Comparison of ENCODE assay signal across 14 cellular contexts in the genomic region with DNA sequence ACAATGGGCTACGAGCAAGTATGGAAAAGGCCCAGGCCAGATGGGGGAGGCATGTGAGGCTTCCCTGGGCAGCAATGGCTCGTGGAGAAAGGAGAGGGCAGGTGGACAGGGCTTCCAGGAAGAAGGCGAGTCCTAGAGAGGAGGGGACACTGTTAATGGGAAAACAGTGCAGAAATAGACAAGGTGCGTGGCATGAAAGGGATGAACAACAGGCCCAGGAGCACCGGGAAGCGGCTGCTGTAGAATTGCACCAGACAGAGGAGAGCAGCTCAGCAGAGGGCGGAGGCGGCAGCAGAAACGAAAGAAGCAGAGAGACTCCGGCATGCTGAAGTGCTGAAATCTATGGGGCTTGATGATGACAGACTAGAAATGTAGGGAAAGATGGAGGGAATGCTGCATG.
A peak's percentile ranks its signal among the peaks of the same experiment; 100 is the strongest.
DNase-seq lines count a peak whose midpoint lies in the region; ATAC-seq and TF ChIP-seq lines count a peak whose summit lies in the region.
"Had no signal": no experiment of that assay in that cellular context is flagged by ENCODE, and none has a peak within 500 bp of the region (broad histone marks: within the 10 kb centered on the region; RNA-seq: fewer than 3 reads in every experiment).

No MANE protein-coding gene starts in this region.

- peaks cover 81 to 98% of the 10 kb centered on the region in 2 donors for H3K4me1 ChIP-seq in naive thymus-derived CD4-positive, alpha-beta T cell (ENCODE audit: control insufficient read depth in 2 of 2, insufficient read depth in 2 of 2, low read length in 2 of 2)

- no peaks in the 10 kb centered on the region for H3K27me3 Mint-ChIP-seq in CD4-positive, alpha-beta T cell
- peaks cover 1% of the 10 kb centered on the region for H3K27me3 Mint-ChIP-seq in IgD-negative memory B cell
- no peaks in the 10 kb centered on the region for H3K27me3 Mint-ChIP-seq in activated naive CD4-positive, alpha-beta T cell treated with anti-CD3 and anti-CD28 coated beads, Interleukin-2, amount 50 U/mL, for 24 hours
- H3K27me3 Mint-ChIP-seq in naive thymus-derived CD4-positive, alpha-beta T cell = no peaks in the 10 kb centered on the region

- peak; percentile 46 for ATAC-seq in CD4-positive, alpha-beta T cell (ENCODE audit: poor library complexity)
- ATAC-seq in naive thymus-derived CD4-positive, alpha-beta T cell = peak; percentile 49
- no peak for ATAC-seq in GM21367 (IDR thresholded peaks at IDR 0.05; ENCODE audit: unreplicated experiment)
- ATAC-seq: HepG2, right cardiac atrium had no signal

- peak overlapping the region; percentile 98 for H3K27ac Mint-ChIP-seq in CD4-positive, alpha-beta T cell
- peak overlapping the region; percentile 90 to 99 (median 98) for H3K27ac Mint-ChIP-seq in IgD-negative memory B cell
- peak overlapping the region; percentile 90 for H3K27ac Mint-ChIP-seq in activated naive CD4-positive, alpha-beta T cell treated with anti-CD3 and anti-CD28 coated beads, Interleukin-2, amount 50 U/mL, for 24 hours
- peak overlapping the region; percentile 78 to 98 (median 91) for H3K27ac Mint-ChIP-seq in naive thymus-derived CD4-positive, alpha-beta T cell

- POLR2A ChIA-PET in CD4-positive, alpha-beta T cell (lab: Charles Lee) = interaction anchor here (0.7 to 6.9 kb wide), 27 partner anchors 8 to 609 kb away, joined by 3 to 55 read pairs (median 7); a partner anchor contains a TSS
- POLR2A ChIA-PET in naive thymus-derived CD4-positive, alpha-beta T cell (lab: Charles Lee) = interaction anchor here (0.7 to 3.8 kb wide), 12 partner anchors 11 to 101 kb away, joined by 3 to 31 read pairs (median 8); no protein-coding TSS in a partner anchor

- peaks cover 43% of the 10 kb centered on the region for H3K36me3 Mint-ChIP-seq in CD4-positive, alpha-beta T cell (ENCODE audit: low read depth)
- H3K36me3 Mint-ChIP-seq in IgD-negative memory B cell = peaks cover 20% of the 10 kb centered on the region
- H3K36me3 Mint-ChIP-seq in activated naive CD4-positive, alpha-beta T cell treated with anti-CD3 and anti-CD28 coated beads, Interleukin-2, amount 50 U/mL, for 24 hours = peaks cover 25% of the 10 kb centered on the region
- H3K36me3 Mint-ChIP-seq in naive thymus-derived CD4-positive, alpha-beta T cell = peaks cover 15 to 40% (median 22%) of the 10 kb centered on the region in 5 donors

- H3K27ac ChIP-seq in CD4-positive, alpha-beta T cell (ENCODE audit: low read depth, low read length) = peak overlapping the region; percentile 98
- peak overlapping the region; percentile 71 for H3K27ac ChIP-seq in naive thymus-derived CD4-positive, alpha-beta T cell (ENCODE audit: low read depth, low read length)
- H3K27ac ChIP-seq: PC-9, suprapubic skin had no signal

- intact Hi-C loops in CD4-positive, alpha-beta T cell (cut with DNase I, micrococcal nuclease) = loop anchor here in 1 of 2 experiments (2.0 to 5.0 kb wide), 3 partner anchors 14 to 100 kb away; a partner anchor contains a TSS
- intact Hi-C loops in naive thymus-derived CD4-positive, alpha-beta T cell (cut with micrococcal nuclease) = loop anchor here (1.0 to 5.0 kb wide), 7 partner anchors 9 to 290 kb away; a partner anchor contains a TSS

- H3K36me3 ChIP-seq in naive thymus-derived CD4-positive, alpha-beta T cell (ENCODE audit: control insufficient read depth in 2 of 3, insufficient read depth in 3 of 3, low read length in 3 of 3) = peaks cover 0 to 13% (median 8%) of the 10 kb centered on the region in 3 experiments

- peak in 7 of 10 experiments; percentile 22 to 51 (median 30) for DNase-seq in CD4-positive, alpha-beta T cell
- peak in 7 of 9 donors; percentile 30 to 54 (median 44) for DNase-seq in naive thymus-derived CD4-positive, alpha-beta T cell
- no peak for DNase-seq in GM19240 (ENCODE audit: insufficient read length, low spot score)
- DNase-seq in NCI-H1694 treated with DMSO at 0.1 percent for 48 hours (lab: John Stamatoyannopoulos, UW) = no peak
- no peak for DNase-seq in NCI-H748 treated with DMSO at 0.1 percent for 48 hours (lab: John Stamatoyannopoulos, UW)
- DNase-seq: NCI-H1105, NCI-H510A, PC-9, right cardiac atrium had no signal

- no peaks in the 10 kb centered on the region for H3K27me3 ChIP-seq in CD4-positive, alpha-beta T cell (ENCODE audit: control insufficient read depth, insufficient read depth, low read length)
- H3K27me3 ChIP-seq in naive thymus-derived CD4-positive, alpha-beta T cell (ENCODE audit: control insufficient read depth in 2 of 2, insufficient read depth in 2 of 2, low read length in 2 of 2) = no peaks in the 10 kb centered on the region
- H3K27me3 ChIP-seq: suprapubic skin had no signal

- H3K4me3 ChIP-seq in naive thymus-derived CD4-positive, alpha-beta T cell (ENCODE audit: low read length) = peak overlapping the region; percentile 45
- H3K4me3 ChIP-seq: PC-9, suprapubic skin had no signal

- H3K9me3 ChIP-seq in CD4-positive, alpha-beta T cell (ENCODE audit: control insufficient read depth, low read length) = no peaks in the 10 kb centered on the region
- no peaks in the 10 kb centered on the region for H3K9me3 ChIP-seq in naive thymus-derived CD4-positive, alpha-beta T cell (ENCODE audit: control insufficient read depth in 2 of 3, low read length in 3 of 3)
- H3K9me3 ChIP-seq: suprapubic skin had no signal

- no peaks in the 10 kb centered on the region for H3K9me3 Mint-ChIP-seq in CD4-positive, alpha-beta T cell
- peaks cover 3 to 6% (median 3%) of the 10 kb centered on the region in 3 donors for H3K9me3 Mint-ChIP-seq in IgD-negative memory B cell
- H3K9me3 Mint-ChIP-seq in activated naive CD4-positive, alpha-beta T cell treated with anti-CD3 and anti-CD28 coated beads, Interleukin-2, amount 50 U/mL, for 24 hours = peaks cover 6% of the 10 kb centered on the region
- peaks cover 0 to 3% (median 0%) of the 10 kb centered on the region in 11 donors for H3K9me3 Mint-ChIP-seq in naive thymus-derived CD4-positive, alpha-beta T cell

- CTCF ChIA-PET in CD4-positive, alpha-beta T cell (lab: Charles Lee) = interaction anchor here (0.9 to 5.1 kb wide), 7 partner anchors 11 to 609 kb away, joined by 3 to 18 read pairs (median 6); a partner anchor contains a TSS
- CTCF ChIA-PET in naive thymus-derived CD4-positive, alpha-beta T cell (lab: Charles Lee) = interaction anchor here (1.0 to 1.8 kb wide), 5 partner anchors 9 to 611 kb away, joined by 3 to 6 read pairs (median 4); no protein-coding TSS in a partner anchor

- TF ChIP-seq CTCF in CD4-positive, alpha-beta T cell (IDR thresholded peaks at IDR 0.05) = no peak

- peaks cover 98% of the 10 kb centered on the region for H3K4me1 Mint-ChIP-seq in CD4-positive, alpha-beta T cell (ENCODE audit: low read depth)
- peaks cover 69 to 95% (median 81%) of the 10 kb centered on the region in 3 donors for H3K4me1 Mint-ChIP-seq in IgD-negative memory B cell
- peaks cover 97% of the 10 kb centered on the region for H3K4me1 Mint-ChIP-seq in activated naive CD4-positive, alpha-beta T cell treated with anti-CD3 and anti-CD28 coated beads, Interleukin-2, amount 50 U/mL, for 24 hours
- peaks cover 68 to 100% (median 98%) of the 10 kb centered on the region in 7 donors for H3K4me1 Mint-ChIP-seq in naive thymus-derived CD4-positive, alpha-beta T cell

- H3K4me3 Mint-ChIP-seq in CD4-positive, alpha-beta T cell = peak overlapping the region; percentile 31
- peak overlapping the region; percentile 61 to 90 (median 72) for H3K4me3 Mint-ChIP-seq in IgD-negative memory B cell
- peak overlapping the region; percentile 75 for H3K4me3 Mint-ChIP-seq in activated naive CD4-positive, alpha-beta T cell treated with anti-CD3 and anti-CD28 coated beads, Interleukin-2, amount 50 U/mL, for 24 hours
- peak overlapping the region; percentile 58 to 88 (median 78) for H3K4me3 Mint-ChIP-seq in naive thymus-derived CD4-positive, alpha-beta T cell

Comparison
In these comparisons a context has a peak if more than half of its experiments do, and no peak if none do; other contexts are left out.
1. DNase-seq: peak in CD4-positive, alpha-beta T cell (7 of 10) and naive thymus-derived CD4-positive, alpha-beta T cell (7 of 9); none in GM19240 (single experiment), NCI-H1694 treated with DMSO at 0.1 percent for 48 hours (single experiment) and NCI-H748 treated with DMSO at 0.1 percent for 48 hours (single experiment).
2. Peak in every context shown above with its lines, with median percentiles within 50 percentile points of each other: H3K27ac Mint-ChIP-seq and H3K4me3 Mint-ChIP-seq.